In the genomic region with DNA sequence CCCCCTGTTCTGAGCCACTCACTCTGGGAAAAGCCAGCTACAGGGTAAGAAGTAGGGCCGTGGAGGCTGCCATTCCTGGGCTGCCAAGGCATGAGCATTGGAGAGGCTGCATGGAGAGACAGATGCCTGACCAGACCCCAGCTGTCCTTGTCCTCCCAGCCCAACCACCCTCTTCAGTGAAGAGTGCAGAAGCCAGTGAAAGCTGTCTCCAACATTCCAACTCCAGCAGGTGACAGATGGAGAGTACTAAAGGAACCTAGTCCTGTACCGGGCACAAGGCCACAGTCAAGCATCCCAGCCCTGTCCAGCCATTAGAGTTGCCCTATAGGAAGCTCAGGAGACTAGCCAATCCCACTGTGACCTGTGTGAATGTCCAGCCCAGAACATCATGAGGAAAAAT, we compare ENCODE assay signal across 19 cellular contexts.
DNase-seq lines count a peak whose midpoint lies in the region; ATAC-seq and TF ChIP-seq lines count a peak whose summit lies in the region.
"Had no signal": no experiment of that assay in that cellular context is flagged by ENCODE, and none has a peak within 500 bp of the region (broad histone marks: within the 10 kb centered on the region; RNA-seq: fewer than 3 reads in every experiment).

No MANE protein-coding gene starts in this region.

- H3K27me3 ChIP-seq in gastrocnemius medialis = no peaks in the 10 kb centered on the region
- H3K27me3 ChIP-seq: BLaER1 had no signal

- no peaks in the 10 kb centered on the region for H3K4me1 Mint-ChIP-seq in neural crest cell
- H3K4me1 Mint-ChIP-seq: B cell; CD4-positive, CD25-positive, alpha-beta regulatory T cell had no signal

- TF ChIP-seq CTCF in neural crest cell (conservative IDR thresholded peaks at IDR 0.05) = no peak
- no peak for TF ChIP-seq CTCF in gastrocnemius medialis (IDR thresholded peaks at IDR 0.05 in 4 of 5, conservative IDR thresholded peaks at IDR 0.05 in 1 of 5)

- peak; percentile 32 for DNase-seq in DMS 273 (lab: John Stamatoyannopoulos, UW; ENCODE audit: unreplicated experiment)
- no peak for DNase-seq in DMS 273 treated with DMSO at 0.1 percent for 48 hours (lab: John Stamatoyannopoulos, UW)
- DNase-seq in cerebellum (ENCODE audit: low spot score) = peak; percentile 65
- DNase-seq in neural crest cell (ENCODE audit: low read depth, low spot score) = no peak
- no peak for DNase-seq in gastrocnemius medialis
- no peak for DNase-seq in stimulated activated naive CD4-positive, alpha-beta T cell (lab: John Stamatoyannopoulos, UW)
- DNase-seq: Caco-2; CD4-positive, CD25-positive, alpha-beta regulatory T cell; CD8-positive, alpha-beta T cell; DMS79; EL; GF-D8; H7; HCEC 1CT had no signal

- H3K9me3 ChIP-seq in gastrocnemius medialis = no peaks in the 10 kb centered on the region
- H3K9me3 ChIP-seq: BLaER1, Caco-2 had no signal

- H3K27ac Mint-ChIP-seq in neural crest cell (ENCODE audit: unreplicated experiment) = peak overlapping the region; percentile 30
- H3K27ac Mint-ChIP-seq: B cell; CD4-positive, CD25-positive, alpha-beta regulatory T cell; CD8-positive, alpha-beta T cell had no signal

- no peak for TF ChIP-seq POLR2A in gastrocnemius medialis (IDR thresholded peaks at IDR 0.05)

- in situ Hi-C loops in gastrocnemius medialis (cut with MboI; ENCODE audit: low sequenced_read_pairs in 4 of 4) = no loop called here

- no peaks in the 10 kb centered on the region for H3K36me3 ChIP-seq in gastrocnemius medialis
- H3K36me3 ChIP-seq: BLaER1 had no signal

- no peaks in the 10 kb centered on the region for H3K36me3 Mint-ChIP-seq in neural crest cell (ENCODE audit: low read depth)
- H3K36me3 Mint-ChIP-seq: CD4-positive, CD25-positive, alpha-beta regulatory T cell; CD8-positive, alpha-beta T cell had no signal

- no peaks in the 10 kb centered on the region for H3K4me1 ChIP-seq in gastrocnemius medialis
- H3K4me1 ChIP-seq: BLaER1, Caco-2 had no signal

- no peaks in the 10 kb centered on the region for H3K27me3 Mint-ChIP-seq in neural crest cell (ENCODE audit: low read depth)
- H3K27me3 Mint-ChIP-seq: B cell had no signal

- no peak overlapping the region for H3K27ac ChIP-seq in gastrocnemius medialis
- H3K27ac ChIP-seq: 22Rv1, BLaER1, C4-2B had no signal

- H3K4me3 Mint-ChIP-seq in neural crest cell = no peak overlapping the region
- H3K4me3 Mint-ChIP-seq: B cell; CD4-positive, CD25-positive, alpha-beta regulatory T cell; CD8-positive, alpha-beta T cell had no signal

- H3K4me3 ChIP-seq in gastrocnemius medialis = no peak overlapping the region
- H3K4me3 ChIP-seq: BLaER1 had no signal

- no peaks in the 10 kb centered on the region for H3K9me3 Mint-ChIP-seq in neural crest cell
- H3K9me3 Mint-ChIP-seq: CD8-positive, alpha-beta T cell had no signal

- intact Hi-C loops in gastrocnemius medialis (cut with DNase I; ENCODE audit: low total_unique reads) = no loop called here

- ATAC-seq in gastrocnemius medialis (no peak), GM19397 (IDR thresholded peaks at IDR 0.05; ENCODE audit: unreplicated experiment) (no peak)
- ATAC-seq: CD8-positive, alpha-beta T cell had no signal

Comparison
In these comparisons a context has a peak if more than half of its experiments do, and no peak if none do; other contexts are left out.
1. DNase-seq: peak in DMS 273 (single experiment) and cerebellum (single experiment); none in DMS 273 treated with DMSO at 0.1 percent for 48 hours (single experiment), neural crest cell (single experiment), gastrocnemius medialis (0 of 2) and stimulated activated naive CD4-positive, alpha-beta T cell (0 of 6).